Comparison of ENCODE assay signal across 29 cellular contexts in genomic region chr9:126481862-126482261, GRCh38.
DNase-seq lines count a peak whose midpoint lies in the region; FAIRE-seq and TF ChIP-seq lines count a peak whose summit lies in the region.
"Had no signal": no experiment of that assay in that cellular context is flagged by ENCODE, and none has a peak within 500 bp of the region (broad histone marks: within the 10 kb centered on the region; RNA-seq: fewer than 3 reads in every experiment).

No MANE protein-coding gene starts in this region.

- no peak for TF ChIP-seq EP300 in H1 (IDR thresholded peaks at IDR 0.05; ENCODE audit: borderline replicate concordance in 1 of 2, low read depth in 2 of 2, low read length in 2 of 2)

- H4K5ac ChIP-seq in H1 (ENCODE audit: insufficient read length, low read depth, low read length): no peak overlapping the region

- H3K4me1 ChIP-seq in GM23248 (ENCODE audit: insufficient read depth) (no peaks in the 10 kb centered on the region), H1 (replicated peaks in 1 of 4; ENCODE audit: control insufficient read depth in 3 of 4, insufficient read depth in 4 of 4, low read length in 3 of 4) (peaks cover 0 to 4% (median 2%) of the 10 kb centered on the region in 4 experiments; a peak in 3 of 7 replicates)
- H3K4me1 ChIP-seq: colonic mucosa, foreskin keratinocyte, heart right ventricle, SJCRH30 had no signal

- FAIRE-seq in H1 (lab: Jason Lieb, UNC): no peak
- FAIRE-seq: D721Med, HTR-8/SVneo had no signal

- 74 to 77% methylated on average over 13 of the region's 13 CpGs for WGBS in GM23248 (ENCODE audit: low coverage in 1 of 2, low lambda C conversion rate in 2 of 2, missing lambda C conversion rate in 2 of 2), 2 experiments
- WGBS in H1 (ENCODE audit: extremely low coverage in 1 of 2, insufficient coverage in 1 of 2, insufficient read length in 1 of 2, insufficient replicate concordance in 2 of 2, low coverage in 1 of 2, low lambda C conversion rate in 2 of 2, missing lambda C conversion rate in 1 of 2), 2 experiments: 86% methylated on average over 13 of the region's 13 CpGs; no CpG with 5 or more reads in 1 of the 2 experiments

- H3K9me2 ChIP-seq in GM23248 (ENCODE audit: insufficient read depth): no peaks in the 10 kb centered on the region

- H3K56ac ChIP-seq in H1 (replicated peaks; ENCODE audit: insufficient read length, low read depth, low read length): no peak overlapping the region

- no peaks in the 10 kb centered on the region for H3K27me3 Mint-ChIP-seq in nephron (ENCODE audit: low read depth)
- peaks cover 2 to 26% (median 4%) of the 10 kb centered on the region in 3 donors for H3K27me3 Mint-ChIP-seq in immature natural killer cell (ENCODE audit: low read depth in 3 of 3)
- H3K27me3 Mint-ChIP-seq: activated CD4-positive, alpha-beta T cell treated with anti-CD3 and anti-CD28 coated beads for 36 hours; activated CD8-positive, alpha-beta T cell treated with anti-CD3 and anti-CD28 coated beads for 36 hours; CD4-positive, alpha-beta T cell; type B pancreatic cell had no signal

- H3K36me3 Mint-ChIP-seq in nephron (ENCODE audit: low read depth): peaks cover 32% of the 10 kb centered on the region
- peaks cover 7 to 15% (median 10%) of the 10 kb centered on the region in 3 donors for H3K36me3 Mint-ChIP-seq in immature natural killer cell
- H3K36me3 Mint-ChIP-seq: activated naive CD4-positive, alpha-beta T cell treated with anti-CD3 and anti-CD28 coated beads, Interleukin-2, amount 10 ng/mL, durations not matched to agents 7 days and 5 days; natural killer cell treated with Interleukin-12 subunit alpha and Interleukin-12 subunit beta and Interleukin-15 and Interleukin-18, amount 100 ng/mL, for 72 hours had no signal

- H3K4me3 Mint-ChIP-seq in nephron: no peak overlapping the region
- H3K4me3 Mint-ChIP-seq in immature natural killer cell: no peak overlapping the region
- H3K4me3 Mint-ChIP-seq: activated CD4-positive, alpha-beta T cell treated with anti-CD3 and anti-CD28 coated beads for 36 hours; activated CD8-positive, alpha-beta T cell treated with anti-CD3 and anti-CD28 coated beads for 36 hours; activated naive CD4-positive, alpha-beta T cell treated with anti-CD3 and anti-CD28 coated beads, Interleukin-2, amount 10 ng/mL, durations not matched to agents 7 days and 5 days; CD4-positive, alpha-beta T cell; natural killer cell treated with Interleukin-12 subunit alpha and Interleukin-12 subunit beta and Interleukin-15 and Interleukin-18, amount 100 ng/mL, for 72 hours had no signal

- H3K4me2 ChIP-seq in GM23248 (ENCODE audit: unreplicated experiment): peak overlapping the region; percentile 40
- H3K4me2 ChIP-seq in H1 (ENCODE audit: insufficient read depth in 1 of 2, low read depth in 2 of 2, low read length in 2 of 2): peak overlapping the region; percentile 50 to 92; a peak in 2 of 4 replicates

- H3K4me3 ChIP-seq in GM23248: peak overlapping the region; percentile 51
- peak overlapping the region in 2 of 4 experiments; percentile 51 to 53; a peak in 1 of 8 replicates for H3K4me3 ChIP-seq in H1 (ENCODE audit: extremely low read depth in 1 of 4, insufficient read depth in 2 of 4, low read depth in 3 of 4, low read length in 4 of 4)
- H3K4me3 ChIP-seq: colonic mucosa, SJCRH30 had no signal

- H2AK5ac ChIP-seq in H1 (ENCODE audit: low read depth, low read length): no peak overlapping the region

- H3K9ac ChIP-seq in GM23248 (peak overlapping the region; percentile 32; the same call in 1 of the 2 replicates), H1 (replicated peaks in 1 of 4; ENCODE audit: extremely low read depth in 1 of 4, low read depth in 3 of 4, low read length in 3 of 4) (no peak overlapping the region)

- TF ChIP-seq RAD21 in H1 (IDR thresholded peaks at IDR 0.05 in 1 of 2, conservative IDR thresholded peaks at IDR 0.05 in 1 of 2; ENCODE audit: low read depth in 2 of 2, low read length in 2 of 2): no peak

- H2BK5ac ChIP-seq in H1 (ENCODE audit: low read depth, low read length): no peak overlapping the region

- H3K27ac Mint-ChIP-seq in nephron (peak overlapping the region; percentile 60 to 73 (median 68)), immature natural killer cell (no peak overlapping the region)
- H3K27ac Mint-ChIP-seq: activated CD4-positive, alpha-beta T cell treated with anti-CD3 and anti-CD28 coated beads for 36 hours; activated CD8-positive, alpha-beta T cell treated with anti-CD3 and anti-CD28 coated beads for 36 hours; activated naive CD4-positive, alpha-beta T cell treated with anti-CD3 and anti-CD28 coated beads, Interleukin-2, amount 10 ng/mL, durations not matched to agents 7 days and 5 days; CD4-positive, alpha-beta T cell; natural killer cell treated with Interleukin-12 subunit alpha and Interleukin-12 subunit beta and Interleukin-15 and Interleukin-18, amount 100 ng/mL, for 72 hours; type B pancreatic cell had no signal

- H2AFZ ChIP-seq in GM23248 (no peak overlapping the region; the same call in 1 of the 2 replicates), H1 (ENCODE audit: low read length) (no peak overlapping the region)

- H4K8ac ChIP-seq in H1 (ENCODE audit: extremely low read depth, insufficient read depth, low read length): no peak overlapping the region

- H3K27me3 ChIP-seq in GM23248 (replicated peaks; ENCODE audit: insufficient read depth): no peaks in the 10 kb centered on the region
- H3K27me3 ChIP-seq in H1 (replicated peaks in 1 of 4; ENCODE audit: control insufficient read depth in 3 of 4, extremely low read depth in 1 of 4, insufficient read depth in 3 of 4, low read length in 3 of 4): peaks cover 0 to 5% (median 0%) of the 10 kb centered on the region in 4 experiments; a peak in 3 of 7 replicates
- H3K27me3 ChIP-seq: colonic mucosa, foreskin keratinocyte, heart right ventricle, SJCRH30 had no signal

- H2BK120ac ChIP-seq in H1 (replicated peaks; ENCODE audit: low read depth, low read length): no peak overlapping the region

- H3K79me2 ChIP-seq in GM23248 (ENCODE audit: insufficient read depth) (no peaks in the 10 kb centered on the region), H1 (ENCODE audit: control insufficient read depth in 1 of 2, insufficient read depth in 2 of 2, low read length in 2 of 2) (no peaks in the 10 kb centered on the region)

- H3K4me1 Mint-ChIP-seq in nephron (peaks cover 25% of the 10 kb centered on the region), immature natural killer cell (peaks cover 15 to 20% of the 10 kb centered on the region in 2 donors)

- H4K91ac ChIP-seq in H1 (replicated peaks; ENCODE audit: insufficient read length, low read length): no peak overlapping the region

- H2BK15ac ChIP-seq in H1 (ENCODE audit: low read length): no peak overlapping the region

- H3K79me1 ChIP-seq in H1 (ENCODE audit: low read depth, low read length): no peaks in the 10 kb centered on the region

- H3K23me2 ChIP-seq in H1 (ENCODE audit: low read depth, low read length): peaks cover 5% of the 10 kb centered on the region; the same call in 1 of the 2 replicates

- POLR2A ChIA-PET in H1 (lab: Charles Lee; ENCODE audit: partially characterized antibody): interaction anchor here (1.4 kb wide), 1 partner anchor 77 kb away, joined by 3 read pairs; no protein-coding TSS in a partner anchor

- no peak for TF ChIP-seq POLR2A in H1 (IDR thresholded peaks at IDR 0.05; ENCODE audit: control extremely low read depth in 1 of 2, low read depth in 2 of 2, low read length in 2 of 2)

- CTCF ChIA-PET in H1 (lab: Charles Lee; ENCODE audit: partially characterized antibody): interaction anchor here (0.7 to 4.4 kb wide), 27 partner anchors 9 to 1055 kb away, joined by 3 to 50 read pairs (median 4); no protein-coding TSS in a partner anchor

- H3K27ac ChIP-seq in GM23248 (no peak overlapping the region), H1 (ENCODE audit: low read depth, low read length) (no peak overlapping the region), temporal lobe (ENCODE audit: low read depth, low read length) (peak overlapping the region; percentile 82)
- H3K27ac ChIP-seq: colonic mucosa, foreskin keratinocyte, heart right ventricle, SJCRH30 had no signal

- H3K9me3 Mint-ChIP-seq in nephron (no peaks in the 10 kb centered on the region), immature natural killer cell (no peaks in the 10 kb centered on the region)
- H3K9me3 Mint-ChIP-seq: CD4-positive, alpha-beta T cell; natural killer cell treated with Interleukin-12 subunit alpha and Interleukin-12 subunit beta and Interleukin-15 and Interleukin-18, amount 100 ng/mL, for 72 hours had no signal

- H4K20me1 ChIP-seq in GM23248 (ENCODE audit: insufficient read depth) (no peaks in the 10 kb centered on the region), H1 (replicated peaks in 1 of 2; ENCODE audit: control insufficient read depth in 1 of 2, insufficient read depth in 2 of 2, low read length in 2 of 2) (peaks cover 0 to 3% of the 10 kb centered on the region in 2 experiments)

- H3K23ac ChIP-seq in H1 (ENCODE audit: insufficient read length): no peak overlapping the region

- H3F3A ChIP-seq in GM23248 (ENCODE audit: insufficient read depth): no peaks in the 10 kb centered on the region

- DNase-seq in GM23248 (no peak), H1 (ENCODE audit: low read depth in 1 of 2, low spot score in 2 of 2) (no peak), immature natural killer cell (no peak), MV-4-11 (lab: John Stamatoyannopoulos, UW) (no peak), NCI-H82 (lab: John Stamatoyannopoulos, UW) (no peak), NCI-H510A (lab: John Stamatoyannopoulos, UW) (no peak)
- DNase-seq: activated CD4-positive, alpha-beta T cell treated with anti-CD3 and anti-CD28 coated beads for 36 hours; activated CD8-positive, alpha-beta memory T cell treated with anti-CD3 and anti-CD28 coated beads, Interleukin-2, amount 50 U/mL, for 48 hours; activated CD8-positive, alpha-beta T cell treated with anti-CD3 and anti-CD28 coated beads for 36 hours; activated naive CD4-positive, alpha-beta T cell treated with anti-CD3 and anti-CD28 coated beads, Interleukin-2, amount 10 ng/mL, durations not matched to agents 7 days and 5 days; CD4-positive, alpha-beta T cell; colonic mucosa; effector memory CD4-positive, alpha-beta T cell; foreskin keratinocyte; mammary epithelial cell; NCI-H1092; NCI-H1694; NCI-H446; SJCRH30; stimulated activated CD4-positive, alpha-beta T cell treated with anti-CD3 and anti-CD28 coated beads, Interleukin-12 subunit alpha, Interleukin-12 subunit beta, amount 100 ng/mL, for 4 hours; stimulated activated CD4-positive, alpha-beta T cell treated with anti-CD3 and anti-CD28 coated beads, Interleukin-4, amount 100 ng/mL, for 1 hour; T-helper 9 cell had no signal

- H3K4ac ChIP-seq in H1 (replicated peaks; ENCODE audit: insufficient read length, low read depth, low read length): no peak overlapping the region

- no peak overlapping the region for H2BK20ac ChIP-seq in H1 (ENCODE audit: low read length)

- H3K9me3 ChIP-seq in GM23248 (ENCODE audit: low read depth) (no peaks in the 10 kb centered on the region), H1 (ENCODE audit: insufficient read depth in 2 of 2, low read depth in 1 of 2, low read length in 1 of 2) (no peaks in the 10 kb centered on the region)
- H3K9me3 ChIP-seq: colonic mucosa, heart right ventricle, SJCRH30 had no signal

- H2BK12ac ChIP-seq in H1 (ENCODE audit: low read depth, low read length): no peak overlapping the region

- in situ Hi-C loops in GM23248 (cut with MboI): no loop called here

- H3K36me3 ChIP-seq in GM23248 (ENCODE audit: low read depth) (no peaks in the 10 kb centered on the region), H1 (ENCODE audit: control insufficient read depth in 2 of 4, insufficient read depth in 4 of 4, low read length in 3 of 4) (no peaks in the 10 kb centered on the region)
- H3K36me3 ChIP-seq: colonic mucosa had no signal

- TF ChIP-seq CTCF in H1 (IDR thresholded peaks at IDR 0.05; ENCODE audit: control extremely low read depth in 1 of 3, insufficient read depth in 1 of 3, low read depth in 1 of 3, low read length in 3 of 3) (no peak), nephron (IDR thresholded peaks at IDR 0.05; ENCODE audit: unreplicated experiment in 3 of 3) (no peak)

- no peak overlapping the region for H3K14ac ChIP-seq in H1 (ENCODE audit: insufficient read length)

- H3K18ac ChIP-seq in H1 (ENCODE audit: extremely low read depth, low read length): no peak overlapping the region

Comparison
In these comparisons a context has a peak if more than half of its experiments do, and no peak if none do; other contexts are left out.
1. H3K27ac Mint-ChIP-seq: peak in nephron (3 of 3); none in immature natural killer cell (0 of 6).